In the genomic region with DNA sequence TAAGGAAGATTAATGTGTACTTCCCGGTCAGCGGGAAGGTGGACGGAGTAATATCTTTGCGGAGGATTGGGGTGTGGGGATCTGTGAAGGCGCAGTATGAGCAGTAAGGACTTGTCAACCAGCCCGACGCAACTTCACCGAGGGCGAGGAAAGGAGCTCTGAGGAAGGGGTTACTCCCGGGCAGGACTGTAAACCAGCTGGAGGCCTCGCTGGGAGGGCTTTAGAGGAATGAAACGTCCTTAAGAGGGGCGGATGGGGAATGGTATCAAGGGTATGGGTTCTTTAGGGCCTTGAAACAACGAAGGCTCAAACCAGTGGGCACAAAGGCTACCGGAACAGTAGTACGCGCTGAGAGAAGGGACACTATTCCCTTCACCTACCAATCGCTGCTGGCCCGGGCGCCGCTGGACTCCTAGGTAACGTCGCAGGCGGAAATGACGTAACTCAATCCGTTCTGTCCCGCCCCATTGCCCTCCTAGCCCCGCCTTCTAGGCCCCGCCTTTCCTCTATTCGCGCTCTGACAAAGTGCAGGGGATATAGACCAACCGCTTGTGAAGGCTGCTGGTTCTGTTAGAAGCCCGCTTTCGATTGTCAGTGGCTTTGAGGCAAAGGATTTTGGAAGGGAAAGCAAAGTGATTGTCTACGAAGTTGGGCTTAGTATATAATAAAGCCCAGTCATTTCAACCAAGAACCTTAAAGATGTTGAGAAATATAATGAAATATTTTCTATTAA, we compare ENCODE assay signal across 1 cellular context.
TF ChIP-seq lines count a peak whose summit lies in the region.

A gene with protein sequence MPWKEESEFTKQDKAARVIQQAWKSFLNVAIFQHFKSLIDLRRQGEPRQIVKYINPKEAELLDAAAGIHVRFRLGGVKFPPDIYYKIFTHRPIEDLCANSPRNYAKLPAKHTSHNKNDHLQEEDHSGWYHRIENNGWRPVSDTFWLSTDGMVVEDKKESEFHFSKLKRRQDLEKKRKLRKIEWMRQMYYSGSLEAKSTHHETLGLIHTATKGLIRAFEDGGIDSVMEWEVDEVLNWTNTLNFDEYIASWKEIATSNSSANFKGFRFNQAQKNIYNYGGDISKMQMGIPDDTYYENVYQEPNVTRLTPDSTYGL (minus strand): TSS at position 439 of the 733 bp plus-strand sequence. CDS start 5,970 bp downstream, outside the sequence.

TF ChIP-seq in HepG2, 621 proteins besides CTCF, POLR2A, EP300 and RAD21 (continued from another document and continues in another):
- TF ChIP-seq, protein P1, sequence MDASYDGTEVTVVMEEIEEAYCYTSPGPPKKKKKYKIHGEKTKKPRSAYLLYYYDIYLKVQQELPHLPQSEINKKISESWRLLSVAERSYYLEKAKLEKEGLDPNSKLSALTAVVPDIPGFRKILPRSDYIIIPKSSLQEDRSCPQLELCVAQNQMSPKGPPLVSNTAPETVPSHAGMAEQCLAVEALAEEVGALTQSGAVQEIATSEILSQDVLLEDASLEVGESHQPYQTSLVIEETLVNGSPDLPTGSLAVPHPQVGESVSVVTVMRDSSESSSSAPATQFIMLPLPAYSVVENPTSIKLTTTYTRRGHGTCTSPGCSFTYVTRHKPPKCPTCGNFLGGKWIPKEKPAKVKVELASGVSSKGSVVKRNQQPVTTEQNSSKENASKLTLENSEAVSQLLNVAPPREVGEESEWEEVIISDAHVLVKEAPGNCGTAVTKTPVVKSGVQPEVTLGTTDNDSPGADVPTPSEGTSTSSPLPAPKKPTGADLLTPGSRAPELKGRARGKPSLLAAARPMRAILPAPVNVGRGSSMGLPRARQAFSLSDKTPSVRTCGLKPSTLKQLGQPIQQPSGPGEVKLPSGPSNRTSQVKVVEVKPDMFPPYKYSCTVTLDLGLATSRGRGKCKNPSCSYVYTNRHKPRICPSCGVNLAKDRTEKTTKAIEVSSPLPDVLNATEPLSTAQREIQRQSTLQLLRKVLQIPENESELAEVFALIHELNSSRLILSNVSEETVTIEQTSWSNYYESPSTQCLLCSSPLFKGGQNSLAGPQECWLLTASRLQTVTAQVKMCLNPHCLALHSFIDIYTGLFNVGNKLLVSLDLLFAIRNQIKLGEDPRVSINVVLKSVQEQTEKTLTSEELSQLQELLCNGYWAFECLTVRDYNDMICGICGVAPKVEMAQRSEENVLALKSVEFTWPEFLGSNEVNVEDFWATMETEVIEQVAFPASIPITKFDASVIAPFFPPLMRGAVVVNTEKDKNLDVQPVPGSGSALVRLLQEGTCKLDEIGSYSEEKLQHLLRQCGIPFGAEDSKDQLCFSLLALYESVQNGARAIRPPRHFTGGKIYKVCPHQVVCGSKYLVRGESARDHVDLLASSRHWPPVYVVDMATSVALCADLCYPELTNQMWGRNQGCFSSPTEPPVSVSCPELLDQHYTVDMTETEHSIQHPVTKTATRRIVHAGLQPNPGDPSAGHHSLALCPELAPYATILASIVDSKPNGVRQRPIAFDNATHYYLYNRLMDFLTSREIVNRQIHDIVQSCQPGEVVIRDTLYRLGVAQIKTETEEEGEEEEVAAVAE (CRISPR knock-in tag; IDR thresholded peaks at IDR 0.05; ENCODE audit: borderline replicate concordance): no peak
- TF ChIP-seq KAT2B (IDR thresholded peaks at IDR 0.05; ENCODE audit: borderline replicate concordance, low read depth, low read length) (no peak), SMC3 (IDR thresholded peaks at IDR 0.05; ENCODE audit: low read length) (no peak), SKI (IDR thresholded peaks at IDR 0.05; ENCODE audit: partially characterized antibody) (no peak), JARID2 (CRISPR knock-in tag; IDR thresholded peaks at IDR 0.05; ENCODE audit: insufficient replicate concordance) (no peak), ZNF550 (CRISPR knock-in tag; IDR thresholded peaks at IDR 0.05; ENCODE audit: borderline replicate concordance) (no peak), KMT2A (CRISPR knock-in tag; IDR thresholded peaks at IDR 0.05) (peak; percentile 75), KDM1A (CRISPR knock-in tag; IDR thresholded peaks at IDR 0.05) (no peak), MIER3 (CRISPR knock-in tag; IDR thresholded peaks at IDR 0.05; ENCODE audit: borderline replicate concordance) (no peak), ZNF761 (CRISPR knock-in tag; conservative IDR thresholded peaks at IDR 0.05) (peak; percentile 65; the same call in 1 of the 2 replicates), ARNTL (CRISPR knock-in tag; IDR thresholded peaks at IDR 0.05) (peak; percentile 62; the same call in 1 of the 2 replicates), ISL2 (CRISPR knock-in tag; IDR thresholded peaks at IDR 0.05) (no peak), NFKBIZ (CRISPR knock-in tag; IDR thresholded peaks at IDR 0.05) (no peak), FIP1L1 (IDR thresholded peaks at IDR 0.05; ENCODE audit: borderline replicate concordance, insufficient read depth, low read depth, low read length) (no peak), ZNF782 (CRISPR knock-in tag; IDR thresholded peaks at IDR 0.05; ENCODE audit: borderline replicate concordance) (no peak), ZNF564 (CRISPR knock-in tag; IDR thresholded peaks at IDR 0.05) (0 out of 2 replicates have a peak, but pooled peaks have one; percentile 54), ZKSCAN1 (IDR thresholded peaks at IDR 0.05; ENCODE audit: low read length) (no peak), ARHGAP35 (CRISPR knock-in tag; IDR thresholded peaks at IDR 0.05; ENCODE audit: borderline replicate concordance) (no peak), ARNT2 (CRISPR knock-in tag; IDR thresholded peaks at IDR 0.05; ENCODE audit: low read depth) (no peak), MAFG (CRISPR knock-in tag; IDR thresholded peaks at IDR 0.05) (no peak), SOX5 (CRISPR knock-in tag; IDR thresholded peaks at IDR 0.05; ENCODE audit: borderline replicate concordance) (0 out of 2 replicates have a peak, but pooled peaks have one; percentile 19), NFRKB (IDR thresholded peaks at IDR 0.05) (no peak), GZF1 (CRISPR knock-in tag; IDR thresholded peaks at IDR 0.05) (no peak)
- TF ChIP-seq, protein P2, sequence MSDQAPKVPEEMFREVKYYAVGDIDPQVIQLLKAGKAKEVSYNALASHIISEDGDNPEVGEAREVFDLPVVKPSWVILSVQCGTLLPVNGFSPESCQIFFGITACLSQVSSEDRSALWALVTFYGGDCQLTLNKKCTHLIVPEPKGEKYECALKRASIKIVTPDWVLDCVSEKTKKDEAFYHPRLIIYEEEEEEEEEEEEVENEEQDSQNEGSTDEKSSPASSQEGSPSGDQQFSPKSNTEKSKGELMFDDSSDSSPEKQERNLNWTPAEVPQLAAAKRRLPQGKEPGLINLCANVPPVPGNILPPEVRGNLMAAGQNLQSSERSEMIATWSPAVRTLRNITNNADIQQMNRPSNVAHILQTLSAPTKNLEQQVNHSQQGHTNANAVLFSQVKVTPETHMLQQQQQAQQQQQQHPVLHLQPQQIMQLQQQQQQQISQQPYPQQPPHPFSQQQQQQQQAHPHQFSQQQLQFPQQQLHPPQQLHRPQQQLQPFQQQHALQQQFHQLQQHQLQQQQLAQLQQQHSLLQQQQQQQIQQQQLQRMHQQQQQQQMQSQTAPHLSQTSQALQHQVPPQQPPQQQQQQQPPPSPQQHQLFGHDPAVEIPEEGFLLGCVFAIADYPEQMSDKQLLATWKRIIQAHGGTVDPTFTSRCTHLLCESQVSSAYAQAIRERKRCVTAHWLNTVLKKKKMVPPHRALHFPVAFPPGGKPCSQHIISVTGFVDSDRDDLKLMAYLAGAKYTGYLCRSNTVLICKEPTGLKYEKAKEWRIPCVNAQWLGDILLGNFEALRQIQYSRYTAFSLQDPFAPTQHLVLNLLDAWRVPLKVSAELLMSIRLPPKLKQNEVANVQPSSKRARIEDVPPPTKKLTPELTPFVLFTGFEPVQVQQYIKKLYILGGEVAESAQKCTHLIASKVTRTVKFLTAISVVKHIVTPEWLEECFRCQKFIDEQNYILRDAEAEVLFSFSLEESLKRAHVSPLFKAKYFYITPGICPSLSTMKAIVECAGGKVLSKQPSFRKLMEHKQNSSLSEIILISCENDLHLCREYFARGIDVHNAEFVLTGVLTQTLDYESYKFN (CRISPR knock-in tag; conservative IDR thresholded peaks at IDR 0.05): no peak
- TF ChIP-seq, protein P3, sequence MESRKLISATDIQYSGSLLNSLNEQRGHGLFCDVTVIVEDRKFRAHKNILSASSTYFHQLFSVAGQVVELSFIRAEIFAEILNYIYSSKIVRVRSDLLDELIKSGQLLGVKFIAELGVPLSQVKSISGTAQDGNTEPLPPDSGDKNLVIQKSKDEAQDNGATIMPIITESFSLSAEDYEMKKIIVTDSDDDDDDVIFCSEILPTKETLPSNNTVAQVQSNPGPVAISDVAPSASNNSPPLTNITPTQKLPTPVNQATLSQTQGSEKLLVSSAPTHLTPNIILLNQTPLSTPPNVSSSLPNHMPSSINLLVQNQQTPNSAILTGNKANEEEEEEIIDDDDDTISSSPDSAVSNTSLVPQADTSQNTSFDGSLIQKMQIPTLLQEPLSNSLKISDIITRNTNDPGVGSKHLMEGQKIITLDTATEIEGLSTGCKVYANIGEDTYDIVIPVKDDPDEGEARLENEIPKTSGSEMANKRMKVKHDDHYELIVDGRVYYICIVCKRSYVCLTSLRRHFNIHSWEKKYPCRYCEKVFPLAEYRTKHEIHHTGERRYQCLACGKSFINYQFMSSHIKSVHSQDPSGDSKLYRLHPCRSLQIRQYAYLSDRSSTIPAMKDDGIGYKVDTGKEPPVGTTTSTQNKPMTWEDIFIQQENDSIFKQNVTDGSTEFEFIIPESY (CRISPR knock-in tag; IDR thresholded peaks at IDR 0.05): no peak
- TF ChIP-seq, protein P4, sequence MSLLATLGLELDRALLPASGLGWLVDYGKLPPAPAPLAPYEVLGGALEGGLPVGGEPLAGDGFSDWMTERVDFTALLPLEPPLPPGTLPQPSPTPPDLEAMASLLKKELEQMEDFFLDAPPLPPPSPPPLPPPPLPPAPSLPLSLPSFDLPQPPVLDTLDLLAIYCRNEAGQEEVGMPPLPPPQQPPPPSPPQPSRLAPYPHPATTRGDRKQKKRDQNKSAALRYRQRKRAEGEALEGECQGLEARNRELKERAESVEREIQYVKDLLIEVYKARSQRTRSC (CRISPR knock-in tag; IDR thresholded peaks at IDR 0.05; ENCODE audit: low read depth): no peak
- TF ChIP-seq, protein P5, sequence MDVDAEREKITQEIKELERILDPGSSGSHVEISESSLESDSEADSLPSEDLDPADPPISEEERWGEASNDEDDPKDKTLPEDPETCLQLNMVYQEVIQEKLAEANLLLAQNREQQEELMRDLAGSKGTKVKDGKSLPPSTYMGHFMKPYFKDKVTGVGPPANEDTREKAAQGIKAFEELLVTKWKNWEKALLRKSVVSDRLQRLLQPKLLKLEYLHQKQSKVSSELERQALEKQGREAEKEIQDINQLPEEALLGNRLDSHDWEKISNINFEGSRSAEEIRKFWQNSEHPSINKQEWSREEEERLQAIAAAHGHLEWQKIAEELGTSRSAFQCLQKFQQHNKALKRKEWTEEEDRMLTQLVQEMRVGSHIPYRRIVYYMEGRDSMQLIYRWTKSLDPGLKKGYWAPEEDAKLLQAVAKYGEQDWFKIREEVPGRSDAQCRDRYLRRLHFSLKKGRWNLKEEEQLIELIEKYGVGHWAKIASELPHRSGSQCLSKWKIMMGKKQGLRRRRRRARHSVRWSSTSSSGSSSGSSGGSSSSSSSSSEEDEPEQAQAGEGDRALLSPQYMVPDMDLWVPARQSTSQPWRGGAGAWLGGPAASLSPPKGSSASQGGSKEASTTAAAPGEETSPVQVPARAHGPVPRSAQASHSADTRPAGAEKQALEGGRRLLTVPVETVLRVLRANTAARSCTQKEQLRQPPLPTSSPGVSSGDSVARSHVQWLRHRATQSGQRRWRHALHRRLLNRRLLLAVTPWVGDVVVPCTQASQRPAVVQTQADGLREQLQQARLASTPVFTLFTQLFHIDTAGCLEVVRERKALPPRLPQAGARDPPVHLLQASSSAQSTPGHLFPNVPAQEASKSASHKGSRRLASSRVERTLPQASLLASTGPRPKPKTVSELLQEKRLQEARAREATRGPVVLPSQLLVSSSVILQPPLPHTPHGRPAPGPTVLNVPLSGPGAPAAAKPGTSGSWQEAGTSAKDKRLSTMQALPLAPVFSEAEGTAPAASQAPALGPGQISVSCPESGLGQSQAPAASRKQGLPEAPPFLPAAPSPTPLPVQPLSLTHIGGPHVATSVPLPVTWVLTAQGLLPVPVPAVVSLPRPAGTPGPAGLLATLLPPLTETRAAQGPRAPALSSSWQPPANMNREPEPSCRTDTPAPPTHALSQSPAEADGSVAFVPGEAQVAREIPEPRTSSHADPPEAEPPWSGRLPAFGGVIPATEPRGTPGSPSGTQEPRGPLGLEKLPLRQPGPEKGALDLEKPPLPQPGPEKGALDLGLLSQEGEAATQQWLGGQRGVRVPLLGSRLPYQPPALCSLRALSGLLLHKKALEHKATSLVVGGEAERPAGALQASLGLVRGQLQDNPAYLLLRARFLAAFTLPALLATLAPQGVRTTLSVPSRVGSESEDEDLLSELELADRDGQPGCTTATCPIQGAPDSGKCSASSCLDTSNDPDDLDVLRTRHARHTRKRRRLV (CRISPR knock-in tag; IDR thresholded peaks at IDR 0.05): no peak
- TF ChIP-seq, protein P6, sequence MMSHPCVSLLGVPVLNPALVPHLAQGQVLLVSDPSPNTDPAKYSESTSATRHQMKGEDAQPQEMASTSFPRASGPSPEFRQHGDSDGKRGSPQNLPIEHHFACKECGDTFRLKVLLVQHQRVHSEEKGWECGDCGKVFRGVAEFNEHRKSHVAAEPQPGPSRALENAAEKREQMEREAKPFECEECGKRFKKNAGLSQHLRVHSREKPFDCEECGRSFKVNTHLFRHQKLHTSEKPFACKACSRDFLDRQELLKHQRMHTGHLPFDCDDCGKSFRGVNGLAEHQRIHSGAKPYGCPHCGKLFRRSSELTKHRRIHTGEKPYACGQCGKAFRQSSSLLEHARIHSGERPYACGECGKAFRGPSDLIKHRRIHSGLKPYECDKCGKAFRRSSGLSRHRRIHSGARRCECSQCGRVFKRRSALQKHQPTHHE (CRISPR knock-in tag; IDR thresholded peaks at IDR 0.05; ENCODE audit: borderline replicate concordance): 0 out of 2 replicates have a peak, but pooled peaks have one; percentile 54
- TF ChIP-seq, protein P7, sequence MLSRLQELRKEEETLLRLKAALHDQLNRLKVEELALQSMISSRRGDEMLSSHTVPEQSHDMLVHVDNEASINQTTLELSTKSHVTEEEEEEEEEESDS (CRISPR knock-in tag; IDR thresholded peaks at IDR 0.05; ENCODE audit: borderline replicate concordance): no peak
- TF ChIP-seq, protein P8, sequence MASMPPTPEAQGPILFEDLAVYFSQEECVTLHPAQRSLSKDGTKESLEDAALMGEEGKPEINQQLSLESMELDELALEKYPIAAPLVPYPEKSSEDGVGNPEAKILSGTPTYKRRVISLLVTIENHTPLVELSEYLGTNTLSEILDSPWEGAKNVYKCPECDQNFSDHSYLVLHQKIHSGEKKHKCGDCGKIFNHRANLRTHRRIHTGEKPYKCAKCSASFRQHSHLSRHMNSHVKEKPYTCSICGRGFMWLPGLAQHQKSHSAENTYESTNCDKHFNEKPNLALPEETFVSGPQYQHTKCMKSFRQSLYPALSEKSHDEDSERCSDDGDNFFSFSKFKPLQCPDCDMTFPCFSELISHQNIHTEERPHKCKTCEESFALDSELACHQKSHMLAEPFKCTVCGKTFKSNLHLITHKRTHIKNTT (CRISPR knock-in tag; IDR thresholded peaks at IDR 0.05): no peak
- TF ChIP-seq, protein P9, sequence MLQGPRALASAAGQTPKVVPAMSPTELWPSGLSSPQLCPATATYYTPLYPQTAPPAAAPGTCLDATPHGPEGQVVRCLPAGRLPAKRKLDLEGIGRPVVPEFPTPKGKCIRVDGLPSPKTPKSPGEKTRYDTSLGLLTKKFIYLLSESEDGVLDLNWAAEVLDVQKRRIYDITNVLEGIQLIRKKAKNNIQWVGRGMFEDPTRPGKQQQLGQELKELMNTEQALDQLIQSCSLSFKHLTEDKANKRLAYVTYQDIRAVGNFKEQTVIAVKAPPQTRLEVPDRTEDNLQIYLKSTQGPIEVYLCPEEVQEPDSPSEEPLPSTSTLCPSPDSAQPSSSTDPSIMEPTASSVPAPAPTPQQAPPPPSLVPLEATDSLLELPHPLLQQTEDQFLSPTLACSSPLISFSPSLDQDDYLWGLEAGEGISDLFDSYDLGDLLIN (CRISPR knock-in tag; IDR thresholded peaks at IDR 0.05; ENCODE audit: borderline replicate concordance): no peak
